14 cellular contexts compared by ENCODE assay signal in genomic region chr16:88760424-88761142, GRCh38. TPM values are rescaled to one million over a fixed set of nuclear protein-coding genes. Genes with fewer than 3 reads are reported as not detected.
DNase-seq lines count a peak whose midpoint lies in the region; TF ChIP-seq lines count a peak whose summit lies in the region.
"Had no signal": no experiment of that assay in that cellular context is flagged by ENCODE, and none has a peak within 500 bp of the region (broad histone marks: within the 10 kb centered on the region; RNA-seq: fewer than 3 reads in every experiment).

No MANE protein-coding gene starts in this region.

- H2BK120ac ChIP-seq in trophoblast cell (ENCODE audit: insufficient read depth, low read length, poor library complexity), result no peak overlapping the region

- H3K27ac ChIP-seq in C4-2B, result peak overlapping the region; percentile 98
- peak overlapping the region; percentile 33 to 86 (median 68) for H3K27ac ChIP-seq in esophagus squamous epithelium
- H3K27ac ChIP-seq in trophoblast cell (ENCODE audit: low read depth, low read length), result no peak overlapping the region
- H3K27ac ChIP-seq: KMS-11 had no signal

- H3K79me1 ChIP-seq in trophoblast cell (ENCODE audit: low read length), result peaks cover 19% of the 10 kb centered on the region

- H3K14ac ChIP-seq in trophoblast cell (ENCODE audit: low read length), result no peak overlapping the region

- TF ChIP-seq CTCF in C4-2B (conservative IDR thresholded peaks at IDR 0.05), result no peak
- no peak for TF ChIP-seq CTCF in esophagus squamous epithelium (IDR thresholded peaks at IDR 0.05)

- H3K36me3 ChIP-seq in esophagus squamous epithelium (peaks cover 0 to 35% (median 0%) of the 10 kb centered on the region in 3 donors), trophoblast cell (ENCODE audit: control insufficient read depth in 1 of 2, insufficient read depth in 2 of 2, low read length in 2 of 2) (peaks cover 7% of the 10 kb centered on the region in 2 experiments)

- 65 to 96% methylated on average over 5 to 7 of the region's 24 CpGs for WGBS in esophagus squamous epithelium, 2 donors
- no CpG with 5 or more reads among the region's 24 CpGs for WGBS in trophoblast cell (ENCODE audit: extremely low coverage, insufficient coverage, insufficient read length)

- H4K8ac ChIP-seq in trophoblast cell (ENCODE audit: low read depth, low read length), result no peak overlapping the region

- DNase-seq in NCI-H69 (lab: John Stamatoyannopoulos, UW) (peak; percentile 82), esophagus squamous epithelium (lab: John Stamatoyannopoulos, UW) (no peak), trophoblast cell (peak in 1 of 2 donors; percentile 49), nucleus accumbens (lab: John Stamatoyannopoulos, UW) (no peak), NCI-H1092 treated with DMSO at 0.1 percent for 48 hours (lab: John Stamatoyannopoulos, UW) (no peak), HK-2 (ENCODE audit: unreplicated experiment) (no peak), DMS53 treated with DMSO at 0.1 percent for 48 hours (lab: John Stamatoyannopoulos, UW; ENCODE audit: unreplicated experiment) (no peak)
- DNase-seq: activated B cell treated with CpG ODN at 0.5 μM for 24 hours; activated naive CD8-positive, alpha-beta T cell treated with anti-CD3 and anti-CD28 coated beads, Interleukin-2, amount 10 ng/mL, durations not matched to agents 7 days and 5 days; AML-193; NCI-H2081; NK-92 treated with Interleukin-12 subunit alpha and Interleukin-12 subunit beta, amount 100 ng/mL, for 24 hours had no signal

- no peak overlapping the region for H3K18ac ChIP-seq in trophoblast cell (ENCODE audit: low read length)

- H3K9ac ChIP-seq in trophoblast cell (ENCODE audit: low read length), result no peak overlapping the region
- H3K9ac ChIP-seq: KMS-11 had no signal

- intact Hi-C loops in esophagus squamous epithelium (cut with DNase I), result no loop called here

- H3K27me3 ChIP-seq in esophagus squamous epithelium (no peaks in the 10 kb centered on the region), trophoblast cell (ENCODE audit: insufficient read depth, low read length) (no peaks in the 10 kb centered on the region)

- no peak overlapping the region for H4K91ac ChIP-seq in trophoblast cell (ENCODE audit: low read depth, low read length)

- H2AFZ ChIP-seq in trophoblast cell (ENCODE audit: insufficient read depth, low read length, poor library complexity), result no peak overlapping the region

- H2BK12ac ChIP-seq in trophoblast cell (ENCODE audit: low read length), result no peak overlapping the region

- no peak overlapping the region for H3K4me3 ChIP-seq in esophagus squamous epithelium
- H3K4me3 ChIP-seq in trophoblast cell (ENCODE audit: low read depth, low read length), result no peak overlapping the region

- peak overlapping the region; percentile 14 for H3K4ac ChIP-seq in trophoblast cell (ENCODE audit: low read depth, low read length)

- H2AK5ac ChIP-seq in trophoblast cell (ENCODE audit: low read length), result peak overlapping the region; percentile 24

- H3K4me1 ChIP-seq in esophagus squamous epithelium (peaks cover 17 to 90% (median 51%) of the 10 kb centered on the region in 3 donors), trophoblast cell (ENCODE audit: control insufficient read depth in 1 of 2, insufficient read depth in 2 of 2, low read length in 2 of 2) (peaks cover 39 to 54% of the 10 kb centered on the region in 2 experiments)

- H4K12ac ChIP-seq in trophoblast cell (ENCODE audit: low read depth, low read length), result no peak overlapping the region

- no peak overlapping the region for H2BK5ac ChIP-seq in trophoblast cell (ENCODE audit: low read depth, low read length, poor library complexity)

- H3K23ac ChIP-seq in trophoblast cell (ENCODE audit: low read length), result no peak overlapping the region

- H3K4me2 ChIP-seq in trophoblast cell (ENCODE audit: low read length), result no peak overlapping the region
- H3K4me2 ChIP-seq: KMS-11 had no signal

- no peak for TF ChIP-seq POLR2A in esophagus squamous epithelium (IDR thresholded peaks at IDR 0.05)

- H3K9me3 ChIP-seq in esophagus squamous epithelium, result no peaks in the 10 kb centered on the region
- H3K9me3 ChIP-seq in trophoblast cell (ENCODE audit: insufficient read depth, low read depth, low read length), result peaks cover 6% of the 10 kb centered on the region

- peaks cover 12% of the 10 kb centered on the region for H3K79me2 ChIP-seq in trophoblast cell (ENCODE audit: control insufficient read depth, insufficient read depth, low read length, poor library complexity)

RNA-seq across cellular contexts. Expression of gene PIEZO1, which starts 24.4 kb away (rescaled TPM):
- total RNA-seq in esophagus squamous epithelium, result 100 to 1,000 TPM in 2 of 4 donors, 10 to 100 TPM in 2; 46.0 to 131 (median 103) TPM
- polyA plus RNA-seq in trophoblast cell (2013), result 77.3 and 84.7 TPM in 2 replicates

RNA-seq across cellular contexts. Expression of gene CDT1, which starts 43.0 kb away (rescaled TPM):
- 10 to 100 TPM in 3 of 4 donors, 1 to 10 TPM in 1; 7.7 to 20.7 (median 11.2) TPM for total RNA-seq in esophagus squamous epithelium
- polyA plus RNA-seq in trophoblast cell (2013), result 19.4 and 19.8 TPM in 2 replicates

RNA-seq across cellular contexts. Expression of gene APRT, which starts 51.1 kb away (rescaled TPM):
- total RNA-seq in esophagus squamous epithelium, result 100 to 1,000 TPM; 186 to 314 (median 250) TPM
- polyA plus RNA-seq in trophoblast cell (2013), result 95.8 and 96.2 TPM in 2 replicates

RNA-seq across cellular contexts. Expression of gene CTU2, which starts 54.3 kb away (rescaled TPM):
- total RNA-seq in esophagus squamous epithelium, result 10 to 100 TPM in 1 of 4 donors, 1 to 10 TPM in 3; 4.4 to 13.2 (median 6.3) TPM
- polyA plus RNA-seq in trophoblast cell (2013), result 25.4 and 28.4 TPM in 2 replicates

RNA-seq across cellular contexts. Expression of gene RNF166, which starts 54.4 kb away (rescaled TPM):
- total RNA-seq in esophagus squamous epithelium, result 10 to 100 TPM in 2 of 4 donors, 1 to 10 TPM in 2; 7.1 to 16.8 (median 9.6) TPM
- 8.7 and 8.8 TPM in 2 replicates for polyA plus RNA-seq in trophoblast cell (2013)
